28 cellular contexts compared by ENCODE assay signal in genomic region chr12:92261692-92262091, GRCh38.
"Had no signal": no experiment of that assay in that cellular context is flagged by ENCODE, and none has a peak within 500 bp of the region (broad histone marks: within the 10 kb centered on the region; RNA-seq: fewer than 3 reads in every experiment).

No MANE protein-coding gene starts in this region.

- H3K4me2 ChIP-seq: hepatocyte had no signal

- H2AFZ ChIP-seq: hepatocyte had no signal

- ATAC-seq: effector memory CD8-positive, alpha-beta T cell; esophagus mucosa; foreskin keratinocyte; gastrocnemius medialis; gastroesophageal sphincter; heart left ventricle; heart right ventricle had no signal

- H3K4me1 ChIP-seq: colonic mucosa, esophagus squamous epithelium, gastrocnemius medialis, gastroesophageal sphincter had no signal

- H3K9me3 ChIP-seq: colonic mucosa, esophagus squamous epithelium, gastrocnemius medialis, gastroesophageal sphincter, heart right ventricle had no signal

- H3K27ac ChIP-seq: colonic mucosa, coronary artery, dorsolateral prefrontal cortex, epithelial cell of prostate, esophagus squamous epithelium, foreskin keratinocyte, gastrocnemius medialis, gastroesophageal sphincter, heart left ventricle, heart right ventricle, hepatocyte had no signal

- H3K27me3 ChIP-seq: colonic mucosa, dorsolateral prefrontal cortex, esophagus squamous epithelium, foreskin keratinocyte, gastrocnemius medialis, gastroesophageal sphincter, heart left ventricle, heart right ventricle, hepatocyte had no signal

- FAIRE-seq: colon, endometrium, endothelial cell of umbilical vein, frontal cortex had no signal

- DNase-seq: colonic mucosa; cortex of kidney; dermis blood vessel endothelial cell; dorsolateral prefrontal cortex; effector CD4-positive, alpha-beta T cell; effector CD8-positive, alpha-beta T cell; effector memory CD4-positive, alpha-beta T cell; effector memory CD8-positive, alpha-beta T cell; endodermal cell; erythroblast; esophagus squamous epithelium; foreskin fibroblast; foreskin keratinocyte; foreskin melanocyte; gastrocnemius medialis; glutamatergic neuron; head of caudate nucleus; heart left ventricle; heart right ventricle had no signal

- H3K4me3 ChIP-seq: colonic mucosa, coronary artery, dorsolateral prefrontal cortex, esophagus squamous epithelium, gastrocnemius medialis, gastroesophageal sphincter, heart left ventricle, heart right ventricle, hepatocyte had no signal

- H3K36me3 ChIP-seq: colonic mucosa, esophagus squamous epithelium, gastrocnemius medialis, gastroesophageal sphincter, heart left ventricle, heart right ventricle had no signal

- H3K79me2 ChIP-seq: hepatocyte had no signal
